22 cellular contexts compared by ENCODE assay signal in the genomic region with DNA sequence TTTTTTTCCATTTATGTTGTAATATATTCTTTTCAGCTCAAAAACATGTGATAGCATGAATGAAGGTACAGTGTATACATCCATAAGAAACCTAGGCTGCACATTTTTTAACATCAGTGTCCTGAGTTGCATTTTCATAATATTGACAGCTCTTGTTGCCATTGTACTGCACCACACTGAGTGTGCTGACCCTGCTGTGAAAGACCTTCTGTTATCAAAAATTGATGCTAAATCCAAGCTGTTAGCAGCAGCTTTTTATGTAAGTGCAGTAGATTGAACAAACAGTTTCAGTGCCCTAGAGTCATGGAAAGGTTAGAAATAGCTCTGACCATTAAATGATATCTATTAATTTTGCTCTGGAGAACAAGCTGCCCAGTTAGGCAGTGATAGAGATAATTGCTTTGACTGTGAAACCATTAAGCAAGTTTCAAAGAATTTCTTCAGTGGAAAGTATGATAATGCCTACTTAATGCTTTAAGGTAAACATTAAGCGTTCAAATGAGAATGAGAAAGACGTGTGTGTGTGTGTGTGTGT.
"Had no signal": no experiment of that assay in that cellular context is flagged by ENCODE, and none has a peak within 500 bp of the region (broad histone marks: within the 10 kb centered on the region; RNA-seq: fewer than 3 reads in every experiment).

No MANE protein-coding gene starts in this region.

- H3K9me3 ChIP-seq: gastroesophageal sphincter, right atrium auricular region, suprapubic skin had no signal

- ATAC-seq: activated CD4-positive, alpha-beta T cell treated with anti-CD3 and anti-CD28 coated beads for 36 hours; gastroesophageal sphincter; left lobe of liver; stimulated activated naive CD8-positive, alpha-beta T cell treated with anti-CD3 and anti-CD28 coated beads, Interleukin-15, Interleukin-2, amounts not matched to agents 100 U/mL and 50 U/mL, for 24 hours; T-helper 17 cell had no signal

- H3K27ac ChIP-seq: adrenal gland, cardiac muscle cell, gastroesophageal sphincter, right atrium auricular region, suprapubic skin, WERI-Rb-1 had no signal

- H3K27ac Mint-ChIP-seq: activated CD4-positive, alpha-beta memory T cell treated with anti-CD3 and anti-CD28 coated beads, Interleukin-2, amount 10 ng/mL, durations not matched to agents 7 days and 5 days; activated CD4-positive, alpha-beta T cell treated with anti-CD3 and anti-CD28 coated beads for 36 hours; activated naive CD4-positive, alpha-beta T cell treated with anti-CD3 and anti-CD28 coated beads, Interleukin-2, amount 50 U/mL, for 24 hours; activated T-cell treated with anti-CD3 and anti-CD28 coated beads, Interleukin-2, amount 50 U/mL, for 24 hours; T-helper 17 cell had no signal

- H3K36me3 ChIP-seq: adrenal gland, cardiac muscle cell, gastroesophageal sphincter, right atrium auricular region, suprapubic skin, WERI-Rb-1 had no signal

- H3K36me3 Mint-ChIP-seq: activated naive CD4-positive, alpha-beta T cell treated with anti-CD3 and anti-CD28 coated beads, Interleukin-2, amount 50 U/mL, for 24 hours had no signal

- H3K4me1 Mint-ChIP-seq: activated CD4-positive, alpha-beta memory T cell treated with anti-CD3 and anti-CD28 coated beads, Interleukin-2, amount 10 ng/mL, durations not matched to agents 7 days and 5 days; activated CD4-positive, alpha-beta T cell treated with anti-CD3 and anti-CD28 coated beads for 36 hours; activated naive CD4-positive, alpha-beta T cell treated with anti-CD3 and anti-CD28 coated beads, Interleukin-2, amount 50 U/mL, for 24 hours; T-helper 17 cell had no signal

- H3K4me1 ChIP-seq: adrenal gland, gastroesophageal sphincter, right atrium auricular region, suprapubic skin had no signal

- H3K27me3 ChIP-seq: adrenal gland, cardiac muscle cell, gastroesophageal sphincter, right atrium auricular region, suprapubic skin had no signal

- H3K4me3 ChIP-seq: adrenal gland, cardiac muscle cell, gastroesophageal sphincter, right atrium auricular region, suprapubic skin had no signal

- DNase-seq: activated CD4-positive, alpha-beta memory T cell treated with anti-CD3 and anti-CD28 coated beads, Interleukin-2, amount 10 ng/mL, durations not matched to agents 7 days and 5 days; activated CD4-positive, alpha-beta T cell treated with anti-CD3 and anti-CD28 coated beads for 36 hours; activated effector memory CD4-positive, alpha-beta T cell treated with anti-CD3 and anti-CD28 coated beads, Interleukin-2, amount 50 U/mL, for 16 hours; activated T-cell treated with anti-CD3 and anti-CD28 coated beads, Interleukin-2, amount 50 U/mL, for 24 hours; adrenal gland; mammary epithelial cell; posterior cingulate gyrus; stimulated activated CD4-positive, alpha-beta T cell treated with anti-CD3 and anti-CD28 coated beads, Interleukin-15, amount 100 ng/mL, for 24 hours; stimulated activated CD4-positive, alpha-beta T cell treated with anti-CD3 and anti-CD28 coated beads, Interleukin-4, amount 100 ng/mL, for 1 hour; stimulated activated CD8-positive, alpha-beta memory T cell treated with anti-CD3 and anti-CD28 coated beads, Interleukin-4, amount 100 ng/mL, for 48 hours; stimulated activated naive CD8-positive, alpha-beta T cell treated with anti-CD3 and anti-CD28 coated beads, Interleukin-15, Interleukin-2, amounts not matched to agents 100 U/mL and 50 U/mL, for 24 hours; T-helper 17 cell; trophoblast cell; WERI-Rb-1 had no signal

- H3K27me3 Mint-ChIP-seq: activated CD4-positive, alpha-beta memory T cell treated with anti-CD3 and anti-CD28 coated beads, Interleukin-2, amount 10 ng/mL, durations not matched to agents 7 days and 5 days; activated CD4-positive, alpha-beta T cell treated with anti-CD3 and anti-CD28 coated beads for 36 hours; activated naive CD4-positive, alpha-beta T cell treated with anti-CD3 and anti-CD28 coated beads, Interleukin-2, amount 50 U/mL, for 24 hours; activated T-cell treated with anti-CD3 and anti-CD28 coated beads, Interleukin-2, amount 50 U/mL, for 24 hours; T-helper 17 cell had no signal

- H3K4me3 Mint-ChIP-seq: activated CD4-positive, alpha-beta memory T cell treated with anti-CD3 and anti-CD28 coated beads, Interleukin-2, amount 10 ng/mL, durations not matched to agents 7 days and 5 days; activated CD4-positive, alpha-beta T cell treated with anti-CD3 and anti-CD28 coated beads for 36 hours; activated naive CD4-positive, alpha-beta T cell treated with anti-CD3 and anti-CD28 coated beads, Interleukin-2, amount 50 U/mL, for 24 hours; activated T-cell treated with anti-CD3 and anti-CD28 coated beads, Interleukin-2, amount 50 U/mL, for 24 hours; T-helper 17 cell had no signal

- FAIRE-seq: colon, keratinocyte had no signal
